Comparison of ENCODE assay signal across 20 cellular contexts in genomic region chr11:6616596-6617250, GRCh38. TPM values are rescaled to one million over a fixed set of nuclear protein-coding genes. Genes with fewer than 3 reads are reported as not detected.
DNase-seq lines count a peak whose midpoint lies in the region; ATAC-seq, FAIRE-seq and TF ChIP-seq lines count a peak whose summit lies in the region.
"Had no signal": no experiment of that assay in that cellular context is flagged by ENCODE, and none has a peak within 500 bp of the region (broad histone marks: within the 10 kb centered on the region; RNA-seq: fewer than 3 reads in every experiment).

No MANE protein-coding gene starts in this region.

- POLR2A ChIA-PET in naive thymus-derived CD8-positive, alpha-beta T cell (lab: Charles Lee) = interaction anchor here (0.9 to 6.1 kb wide), 7 partner anchors 12 to 227 kb away, joined by 3 to 58 read pairs (median 4); partner anchors contain the start of genes DCHS1, MRPL17 and SMPD1

- no peak overlapping the region for H3K4me3 ChIP-seq in vagina
- no peak overlapping the region for H3K4me3 ChIP-seq in heart left ventricle

- peak overlapping the region; percentile 54 for H3K27ac Mint-ChIP-seq in activated T-helper 1 cell treated with anti-CD3 and anti-CD28 coated beads, Interleukin-12 subunit alpha, Interleukin-12 subunit beta, Interleukin-2, Interleukin-4 antibody, amounts not matched to agents 30 ng/mL and 10 ng/mL and 1 ng/mL, durations not matched to agents 14 hours and 24 hours and 36 hours
- H3K27ac Mint-ChIP-seq in naive thymus-derived CD8-positive, alpha-beta T cell = peak overlapping the region in 3 of 10 donors; percentile 41 to 80 (median 54)

- DNase-seq in activated effector memory CD4-positive, alpha-beta T cell treated with anti-CD3 and anti-CD28 coated beads, Interleukin-2, amount 50 U/mL, for 16 hours = peak; percentile 54
- no peak for DNase-seq in activated effector memory CD4-positive, alpha-beta T cell treated with Interleukin-2 at 50 U/mL for 16 hours
- no peak for DNase-seq in activated T-helper 1 cell treated with anti-CD3 and anti-CD28 coated beads, Interleukin-12 subunit alpha, Interleukin-12 subunit beta, Interleukin-2, Interleukin-4 antibody, amounts not matched to agents 30 ng/mL and 10 ng/mL and 1 ng/mL, durations not matched to agents 14 hours and 24 hours and 36 hours (ENCODE audit: low spot score)
- DNase-seq in naive thymus-derived CD8-positive, alpha-beta T cell = no peak
- no peak for DNase-seq in vagina (ENCODE audit: extremely low spot score in 2 of 2)
- DNase-seq in urothelium cell line (ENCODE audit: low spot score) = no peak
- no peak for DNase-seq in DMS114 treated with DMSO at 0.1 percent for 48 hours (lab: John Stamatoyannopoulos, UW; ENCODE audit: unreplicated experiment)
- DNase-seq in heart left ventricle = no peak
- DNase-seq: ACHN; heart right ventricle; KBM-7; left lung; NCI-H1694; NCI-H82; nucleus accumbens; PC-3; SHP77; stimulated activated CD4-positive, alpha-beta T cell treated with anti-CD3 and anti-CD28 coated beads, Interleukin-12 subunit alpha, Interleukin-12 subunit beta, amount 100 ng/mL, for 4 hours had no signal

- TF ChIP-seq CTCF in vagina (IDR thresholded peaks at IDR 0.05) (no peak), heart left ventricle (IDR thresholded peaks at IDR 0.05) (no peak)

- H3K27me3 Mint-ChIP-seq in activated T-helper 1 cell treated with anti-CD3 and anti-CD28 coated beads, Interleukin-12 subunit alpha, Interleukin-12 subunit beta, Interleukin-2, Interleukin-4 antibody, amounts not matched to agents 30 ng/mL and 10 ng/mL and 1 ng/mL, durations not matched to agents 14 hours and 24 hours and 36 hours (ENCODE audit: insufficient read depth) = no peaks in the 10 kb centered on the region
- no peaks in the 10 kb centered on the region for H3K27me3 Mint-ChIP-seq in naive thymus-derived CD8-positive, alpha-beta T cell

- peaks cover 0 to 6% of the 10 kb centered on the region in 2 donors for H3K36me3 ChIP-seq in vagina
- H3K36me3 ChIP-seq in heart left ventricle = peaks cover 0 to 42% (median 29%) of the 10 kb centered on the region in 9 donors

- H3K4me1 Mint-ChIP-seq in activated T-helper 1 cell treated with anti-CD3 and anti-CD28 coated beads, Interleukin-12 subunit alpha, Interleukin-12 subunit beta, Interleukin-2, Interleukin-4 antibody, amounts not matched to agents 30 ng/mL and 10 ng/mL and 1 ng/mL, durations not matched to agents 14 hours and 24 hours and 36 hours (ENCODE audit: low read depth) = no peaks in the 10 kb centered on the region
- peaks cover 11 to 18% (median 14%) of the 10 kb centered on the region in 4 donors for H3K4me1 Mint-ChIP-seq in naive thymus-derived CD8-positive, alpha-beta T cell

- ATAC-seq in naive thymus-derived CD8-positive, alpha-beta T cell = no peak
- no peak for ATAC-seq in heart left ventricle
- ATAC-seq: GM12878, heart right ventricle, left lung, PC-3 had no signal

- H3K4me1 ChIP-seq in vagina (peaks cover 26% of the 10 kb centered on the region), heart left ventricle (peaks cover 0 to 64% (median 28%) of the 10 kb centered on the region in 12 donors)

- no peaks in the 10 kb centered on the region for H3K27me3 ChIP-seq in vagina
- no peaks in the 10 kb centered on the region for H3K27me3 ChIP-seq in heart left ventricle
- H3K27me3 ChIP-seq: heart right ventricle, left lung had no signal

- peaks cover 10% of the 10 kb centered on the region for H3K36me3 Mint-ChIP-seq in activated T-helper 1 cell treated with anti-CD3 and anti-CD28 coated beads, Interleukin-12 subunit alpha, Interleukin-12 subunit beta, Interleukin-2, Interleukin-4 antibody, amounts not matched to agents 30 ng/mL and 10 ng/mL and 1 ng/mL, durations not matched to agents 14 hours and 24 hours and 36 hours (ENCODE audit: low read depth)
- peaks cover 6 to 21% (median 10%) of the 10 kb centered on the region in 3 donors for H3K36me3 Mint-ChIP-seq in naive thymus-derived CD8-positive, alpha-beta T cell

- H3K9me3 Mint-ChIP-seq in activated T-helper 1 cell treated with anti-CD3 and anti-CD28 coated beads, Interleukin-12 subunit alpha, Interleukin-12 subunit beta, Interleukin-2, Interleukin-4 antibody, amounts not matched to agents 30 ng/mL and 10 ng/mL and 1 ng/mL, durations not matched to agents 14 hours and 24 hours and 36 hours = no peaks in the 10 kb centered on the region
- no peaks in the 10 kb centered on the region for H3K9me3 Mint-ChIP-seq in naive thymus-derived CD8-positive, alpha-beta T cell

- no peak for TF ChIP-seq POLR2A in vagina (IDR thresholded peaks at IDR 0.05)
- no peak for TF ChIP-seq POLR2A in heart left ventricle (IDR thresholded peaks at IDR 0.05)

- H3K9me3 ChIP-seq in vagina (no peaks in the 10 kb centered on the region), heart left ventricle (no peaks in the 10 kb centered on the region)
- H3K9me3 ChIP-seq: heart right ventricle, left lung had no signal

- 88 to 96% (median 92%) methylated on average over 14 of the region's 14 CpGs for WGBS in heart left ventricle, 4 donors

- FAIRE-seq in urothelium cell line (lab: Jason Lieb, UNC) = no peak
- FAIRE-seq: bronchial epithelial cell, GM12878 had no signal

- H3K4me3 Mint-ChIP-seq in activated T-helper 1 cell treated with anti-CD3 and anti-CD28 coated beads, Interleukin-12 subunit alpha, Interleukin-12 subunit beta, Interleukin-2, Interleukin-4 antibody, amounts not matched to agents 30 ng/mL and 10 ng/mL and 1 ng/mL, durations not matched to agents 14 hours and 24 hours and 36 hours = peak overlapping the region; percentile 43
- peak overlapping the region in 6 of 10 donors; percentile 4 to 71 (median 30) for H3K4me3 Mint-ChIP-seq in naive thymus-derived CD8-positive, alpha-beta T cell

- H3K27ac ChIP-seq in vagina = peak overlapping the region; percentile 99
- peak overlapping the region in 1 of 12 donors; percentile 83 for H3K27ac ChIP-seq in heart left ventricle

- intact Hi-C loops in activated T-helper 1 cell treated with anti-CD3 and anti-CD28 coated beads, Interleukin-12 subunit alpha, Interleukin-12 subunit beta, Interleukin-2, Interleukin-4 antibody, amounts not matched to agents 30 ng/mL and 10 ng/mL and 1 ng/mL, durations not matched to agents 14 hours and 24 hours and 36 hours (cut with micrococcal nuclease) = loop anchor here (10.0 kb wide), 1 partner anchor 932 kb away; the partner anchor contains the start of genes TRIM22 and TRIM5
- intact Hi-C loops in vagina (cut with DNase I) (no loop called here), heart left ventricle (cut with DNase I) (loop anchor here in 1 of 10 donors (5.0 kb wide), 1 partner anchor 66 kb away; the partner anchor contains the start of gene MRPL17)

RNA-seq across cellular contexts. Expression of gene TPP1, which starts 2.5 kb away (rescaled TPM):
- total RNA-seq in activated T-helper 1 cell treated with anti-CD3 and anti-CD28 coated beads, Interleukin-12 subunit alpha, Interleukin-12 subunit beta, Interleukin-2, Interleukin-4 antibody, amounts not matched to agents 30 ng/mL and 10 ng/mL and 1 ng/mL, durations not matched to agents 14 hours and 24 hours and 36 hours = 38.4 and 40.3 TPM in 2 replicates
- 100 to 1,000 TPM; 130 TPM for total RNA-seq in naive thymus-derived CD8-positive, alpha-beta T cell
- 100 to 1,000 TPM in 1 of 3 donors, 10 to 100 TPM in 2; 84.8 to 107 (median 85.1) TPM for polyA plus RNA-seq in naive thymus-derived CD8-positive, alpha-beta T cell
- total RNA-seq in vagina (77.3 TPM), heart left ventricle (100 to 1,000 TPM in 2 of 9 donors, 10 to 100 TPM in 7; 48.7 to 169 (median 81.2) TPM)
- 10 to 100 TPM; 38.5 to 39.5 TPM for polyA plus RNA-seq in heart left ventricle

RNA-seq across cellular contexts. Expression of gene TAF10, which starts 4.7 kb away (rescaled TPM):
- 155 and 166 TPM in 2 replicates for total RNA-seq in activated T-helper 1 cell treated with anti-CD3 and anti-CD28 coated beads, Interleukin-12 subunit alpha, Interleukin-12 subunit beta, Interleukin-2, Interleukin-4 antibody, amounts not matched to agents 30 ng/mL and 10 ng/mL and 1 ng/mL, durations not matched to agents 14 hours and 24 hours and 36 hours
- 100 to 1,000 TPM; 107 to 116 TPM for total RNA-seq in naive thymus-derived CD8-positive, alpha-beta T cell
- polyA plus RNA-seq in naive thymus-derived CD8-positive, alpha-beta T cell = 100 to 1,000 TPM; 247 to 332 (median 249) TPM
- total RNA-seq in vagina (48.1 TPM), heart left ventricle (100 to 1,000 TPM in 4 of 9 donors, 10 to 100 TPM in 5; 42.3 to 153 (median 99.0) TPM)
- 100 to 1,000 TPM in 1 of 2 donors, 10 to 100 TPM in 1; 50.8 to 155 TPM for polyA plus RNA-seq in heart left ventricle

RNA-seq across cellular contexts. Expression of gene ILK, which starts 13.1 kb away (rescaled TPM):
- 90.1 and 97.5 TPM in 2 replicates for total RNA-seq in activated T-helper 1 cell treated with anti-CD3 and anti-CD28 coated beads, Interleukin-12 subunit alpha, Interleukin-12 subunit beta, Interleukin-2, Interleukin-4 antibody, amounts not matched to agents 30 ng/mL and 10 ng/mL and 1 ng/mL, durations not matched to agents 14 hours and 24 hours and 36 hours
- total RNA-seq in naive thymus-derived CD8-positive, alpha-beta T cell = 10 to 100 TPM; 88.5 to 93.5 TPM
- polyA plus RNA-seq in naive thymus-derived CD8-positive, alpha-beta T cell = 10 to 100 TPM; 63.7 to 72.5 (median 68.5) TPM
- total RNA-seq in vagina (149 TPM), heart left ventricle (100 to 1,000 TPM; 177 to 259 (median 222) TPM)
- polyA plus RNA-seq in heart left ventricle = 100 to 1,000 TPM; 220 to 288 TPM

RNA-seq across cellular contexts. Expression of gene RRP8, which starts 13.3 kb away (rescaled TPM):
- total RNA-seq in activated T-helper 1 cell treated with anti-CD3 and anti-CD28 coated beads, Interleukin-12 subunit alpha, Interleukin-12 subunit beta, Interleukin-2, Interleukin-4 antibody, amounts not matched to agents 30 ng/mL and 10 ng/mL and 1 ng/mL, durations not matched to agents 14 hours and 24 hours and 36 hours = 38.8 and 40.5 TPM in 2 replicates
- total RNA-seq in naive thymus-derived CD8-positive, alpha-beta T cell = 10 to 100 TPM; 35.3 to 35.7 TPM
- polyA plus RNA-seq in naive thymus-derived CD8-positive, alpha-beta T cell = 10 to 100 TPM; 17.8 to 25.9 (median 20.9) TPM
- 10.3 TPM for total RNA-seq in vagina
- total RNA-seq in heart left ventricle = 10 to 100 TPM; 11.2 to 23.5 (median 18.0) TPM
- 10 to 100 TPM; 16.6 to 17.4 TPM for polyA plus RNA-seq in heart left ventricle

RNA-seq across cellular contexts. Expression of gene DCHS1, which starts 38.9 kb away (rescaled TPM):
- 0.24 and 0.39 TPM in 2 replicates for total RNA-seq in activated T-helper 1 cell treated with anti-CD3 and anti-CD28 coated beads, Interleukin-12 subunit alpha, Interleukin-12 subunit beta, Interleukin-2, Interleukin-4 antibody, amounts not matched to agents 30 ng/mL and 10 ng/mL and 1 ng/mL, durations not matched to agents 14 hours and 24 hours and 36 hours
- 10 to 100 TPM; 14.4 to 14.9 TPM for total RNA-seq in naive thymus-derived CD8-positive, alpha-beta T cell
- polyA plus RNA-seq in naive thymus-derived CD8-positive, alpha-beta T cell = 1 to 10 TPM; 2.2 to 6.1 (median 2.9) TPM
- 28.7 TPM for total RNA-seq in vagina
- total RNA-seq in heart left ventricle = 10 to 100 TPM in 6 of 9 donors, 1 to 10 TPM in 3; 5.5 to 19.6 (median 11.4) TPM
- polyA plus RNA-seq in heart left ventricle = 1 to 10 TPM; 3.6 to 6.6 TPM
